ENCODE assay signal across 1 cellular context in genomic region chr15:63504247-63504978, GRCh38.
A peak's percentile ranks its signal among the peaks of the same experiment; 100 is the strongest.
TF ChIP-seq lines count a peak whose summit lies in the region.

TSS of gene USP3 (plus strand) at chr15:63504593. CDS start at chr15:63504740, 147 bp downstream.

TF ChIP-seq in K562, 482 proteins besides CTCF, POLR2A, EP300 and RAD21 (continued from another document and continues in another):
- no peak; the same call in 1 of the 2 replicates for TF ChIP-seq NKRF (IDR thresholded peaks at IDR 0.05; ENCODE audit: borderline replicate concordance)
- TF ChIP-seq BRCA1 (IDR thresholded peaks at IDR 0.05): no peak
- TF ChIP-seq BRCA1 (CRISPR knock-in tag; IDR thresholded peaks at IDR 0.05): no peak
- no peak; the same call in 1 of the 2 replicates for TF ChIP-seq ELF2 (CRISPR knock-in tag; IDR thresholded peaks at IDR 0.05)
- no peak; the same call in 1 of the 2 replicates for TF ChIP-seq DMBX1 (CRISPR knock-in tag; IDR thresholded peaks at IDR 0.05; ENCODE audit: borderline replicate concordance)
- TF ChIP-seq ZKSCAN8 (CRISPR knock-in tag; IDR thresholded peaks at IDR 0.05): no peak
- peak in 1 of 2 experiments; percentile 81; a peak in 1 of 4 replicates for TF ChIP-seq BCLAF1 (IDR thresholded peaks at IDR 0.05; ENCODE audit: borderline replicate concordance in 1 of 2, control insufficient read depth in 1 of 2, low read depth in 2 of 2, low read length in 1 of 2)
- peak; percentile 86 for TF ChIP-seq TAF9B (IDR thresholded peaks at IDR 0.05; ENCODE audit: partially characterized antibody)
- peak; percentile 87 for TF ChIP-seq NFIC (IDR thresholded peaks at IDR 0.05)
- no peak for TF ChIP-seq SMAD2 (IDR thresholded peaks at IDR 0.05; ENCODE audit: low read depth, low read length)
- TF ChIP-seq MBD2 (IDR thresholded peaks at IDR 0.05; ENCODE audit: borderline replicate concordance, low read depth): peak; percentile 71; the same call in 1 of the 2 replicates
- no peak for TF ChIP-seq HEY1 (CRISPR knock-in tag; IDR thresholded peaks at IDR 0.05; ENCODE audit: borderline replicate concordance)
- no peak; the same call in 1 of the 2 replicates for TF ChIP-seq KAT7 (CRISPR knock-in tag; IDR thresholded peaks at IDR 0.05; ENCODE audit: borderline replicate concordance)
- TF ChIP-seq ESRRA (IDR thresholded peaks at IDR 0.05; ENCODE audit: borderline replicate concordance, low read depth): peak; percentile 46; the same call in 1 of the 2 replicates
- no peak; the same call in 1 of the 2 replicates for TF ChIP-seq ZNF175 (CRISPR knock-in tag; IDR thresholded peaks at IDR 0.05; ENCODE audit: low read depth)
- no peak for TF ChIP-seq DEAF1 (CRISPR knock-in tag; IDR thresholded peaks at IDR 0.05)
- TF ChIP-seq GMEB1 (CRISPR knock-in tag; IDR thresholded peaks at IDR 0.05): peak; percentile 94
- TF ChIP-seq ZBTB9 (CRISPR knock-in tag; IDR thresholded peaks at IDR 0.05): no peak
- peak; percentile 92 for TF ChIP-seq CHD1 (IDR thresholded peaks at IDR 0.05; ENCODE audit: low read length)
- TF ChIP-seq POLR2AphosphoS2 (IDR thresholded peaks at IDR 0.05; ENCODE audit: low read length): peak; percentile 45; the same call in 1 of the 2 replicates
- TF ChIP-seq ZNF232 (CRISPR knock-in tag; IDR thresholded peaks at IDR 0.05): no peak; the same call in 1 of the 2 replicates
- no peak for TF ChIP-seq ZNF347 (CRISPR knock-in tag; IDR thresholded peaks at IDR 0.05; ENCODE audit: low read depth)
- TF ChIP-seq MYC (IDR thresholded peaks at IDR 0.05; ENCODE audit: low read depth, low read length): peak; percentile 80
- no peak for TF ChIP-seq MYC (CRISPR knock-in tag; IDR thresholded peaks at IDR 0.05; ENCODE audit: borderline replicate concordance, low read depth)
- no peak for TF ChIP-seq ZNF143 (CRISPR knock-in tag; IDR thresholded peaks at IDR 0.05)
- TF ChIP-seq PHF20 (IDR thresholded peaks at IDR 0.05; ENCODE audit: partially characterized antibody): no peak
- no peak for TF ChIP-seq TCF15 (CRISPR knock-in tag; IDR thresholded peaks at IDR 0.05)
- TF ChIP-seq GTF2E2 (tag; IDR thresholded peaks at IDR 0.05): peak; percentile 65; the same call in 1 of the 2 replicates
- no peak; the same call in none of the 2 replicates for TF ChIP-seq ZNF511 (CRISPR knock-in tag; IDR thresholded peaks at IDR 0.05)
- TF ChIP-seq RB1 (IDR thresholded peaks at IDR 0.05; ENCODE audit: low read depth): peak; percentile 90
- no peak for TF ChIP-seq ZSCAN32 (CRISPR knock-in tag; IDR thresholded peaks at IDR 0.05)
- peak; percentile 92 for TF ChIP-seq RBFOX2 (IDR thresholded peaks at IDR 0.05; ENCODE audit: low read depth, low read length)
- TF ChIP-seq XRCC4 (IDR thresholded peaks at IDR 0.05; ENCODE audit: extremely low read depth, insufficient read depth, insufficient read length): no peak
- TF ChIP-seq MEF2A (IDR thresholded peaks at IDR 0.05; ENCODE audit: control insufficient read depth, low read depth, low read length): peak; percentile 22; the same call in 1 of the 2 replicates
- peak; percentile 70 for TF ChIP-seq GABPA (tag; conservative IDR thresholded peaks at IDR 0.05; ENCODE audit: low read depth)
- TF ChIP-seq ZNF609 (CRISPR knock-in tag; IDR thresholded peaks at IDR 0.05; ENCODE audit: borderline replicate concordance): no peak
- peak; percentile 29; the same call in 1 of the 2 replicates for TF ChIP-seq ZNF197 (CRISPR knock-in tag; IDR thresholded peaks at IDR 0.05; ENCODE audit: low read depth)
- no peak for TF ChIP-seq RFX7 (CRISPR knock-in tag; IDR thresholded peaks at IDR 0.05)
- TF ChIP-seq PKNOX1 (IDR thresholded peaks at IDR 0.05): peak; percentile 35; the same call in 1 of the 2 replicates
- no peak for TF ChIP-seq STAT5A (IDR thresholded peaks at IDR 0.05; ENCODE audit: borderline replicate concordance, low read length)
- TF ChIP-seq PTRF (tag; IDR thresholded peaks at IDR 0.05): no peak
- TF ChIP-seq MTA1 (IDR thresholded peaks at IDR 0.05; ENCODE audit: borderline replicate concordance): peak; percentile 75
- TF ChIP-seq TCF7L2 (IDR thresholded peaks at IDR 0.05; ENCODE audit: low read depth, low read length): no peak
